In the genomic region with DNA sequence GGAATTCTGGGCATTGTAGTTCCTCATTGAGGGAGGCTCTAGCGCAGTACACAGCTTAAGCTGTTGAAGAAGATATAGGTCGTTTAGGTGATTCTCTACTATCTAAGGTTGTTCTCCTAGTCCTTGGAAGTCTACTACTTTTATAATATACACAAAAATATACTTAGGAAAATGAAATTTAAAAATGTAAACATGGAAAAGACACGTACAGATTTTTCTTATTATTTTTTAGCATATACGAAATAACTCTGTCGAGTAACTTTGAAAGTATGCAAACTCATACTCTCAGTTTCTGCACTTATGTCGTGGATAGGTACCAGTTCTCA, we compare ENCODE assay signal across 8 cellular contexts. TPM values are rescaled to one million over a fixed set of nuclear protein-coding genes. Genes with fewer than 3 reads are reported as not detected.
A peak's percentile ranks its signal among the peaks of the same experiment; 100 is the strongest.
DNase-seq lines count a peak whose midpoint lies in the region; ATAC-seq and TF ChIP-seq lines count a peak whose summit lies in the region.

No MANE protein-coding gene starts in this region.

- peak overlapping the region; percentile 49 for H3K4me3 ChIP-seq in cardiac muscle cell
- H3K4me3 ChIP-seq in right lobe of liver = peak overlapping the region in 2 of 3 donors; percentile 83 to 89
- H3K4me3 ChIP-seq in upper lobe of left lung = peak overlapping the region; percentile 45 to 77 (median 72)
- no peak overlapping the region for H3K4me3 ChIP-seq in H7 (ENCODE audit: insufficient read depth, low read depth, low read length)

- H3K4me1 Mint-ChIP-seq in activated naive CD8-positive, alpha-beta T cell treated with anti-CD3 and anti-CD28 coated beads for 36 hours = peaks cover 20% of the 10 kb centered on the region

- WGBS in right lobe of liver (ENCODE audit: insufficient coverage, low coverage, low lambda C conversion rate, missing lambda C conversion rate) = 31% methylated on average over 6 of the region's 6 CpGs
- WGBS in upper lobe of left lung, 2 donors = 32 to 36% methylated on average over 6 of the region's 6 CpGs

- no peak for TF ChIP-seq EP300 in upper lobe of left lung (IDR thresholded peaks at IDR 0.05)

- in situ Hi-C loops in KBM-7 (cut with MboI; ENCODE audit: low pct_unique_long_range_greater_than_20kb, low sequenced_read_pairs) = no loop called here

- peak overlapping the region; percentile 97 for H3K4me3 Mint-ChIP-seq in activated naive CD8-positive, alpha-beta T cell treated with anti-CD3 and anti-CD28 coated beads for 36 hours

- H3K36me3 Mint-ChIP-seq in activated naive CD8-positive, alpha-beta T cell treated with anti-CD3 and anti-CD28 coated beads for 36 hours = peaks cover 5% of the 10 kb centered on the region

- H3K9me3 ChIP-seq in cardiac muscle cell (ENCODE audit: low read depth) (no peaks in the 10 kb centered on the region), right lobe of liver (no peaks in the 10 kb centered on the region), upper lobe of left lung (no peaks in the 10 kb centered on the region)

- DNase-seq in cardiac muscle cell (ENCODE audit: low read depth in 1 of 2, low spot score in 1 of 2) (no peak), Right ventricle myocardium superior (no peak), right lobe of liver (no peak), upper lobe of left lung (no peak), iPS-NIHi7 (ENCODE audit: extremely low spot score) (no peak), H7 (no peak), KBM-7 (no peak)
- DNase-seq in activated naive CD8-positive, alpha-beta T cell treated with anti-CD3 and anti-CD28 coated beads for 36 hours = no peak

- H3K36me3 ChIP-seq in cardiac muscle cell (peaks cover 4% of the 10 kb centered on the region), right lobe of liver (no peaks in the 10 kb centered on the region), upper lobe of left lung (no peaks in the 10 kb centered on the region), H7 (replicated peaks; ENCODE audit: control insufficient read depth, insufficient read depth, low read length) (no peaks in the 10 kb centered on the region)

- TF ChIP-seq POLR2A in right lobe of liver (IDR thresholded peaks at IDR 0.05) (no peak), upper lobe of left lung (IDR thresholded peaks at IDR 0.05) (no peak)

- intact Hi-C loops in Right ventricle myocardium superior (cut with DNase I) (no loop called here), right lobe of liver (cut with DNase I) (no loop called here)

- no peaks in the 10 kb centered on the region for H3K27me3 Mint-ChIP-seq in activated naive CD8-positive, alpha-beta T cell treated with anti-CD3 and anti-CD28 coated beads for 36 hours

- H3K27me3 ChIP-seq in cardiac muscle cell = peaks cover 5% of the 10 kb centered on the region
- H3K27me3 ChIP-seq in right lobe of liver = no peaks in the 10 kb centered on the region
- no peaks in the 10 kb centered on the region for H3K27me3 ChIP-seq in upper lobe of left lung
- no peaks in the 10 kb centered on the region for H3K27me3 ChIP-seq in H7 (ENCODE audit: control insufficient read depth, insufficient read depth, low read length)

- H3K9me3 Mint-ChIP-seq in activated naive CD8-positive, alpha-beta T cell treated with anti-CD3 and anti-CD28 coated beads for 36 hours = no peaks in the 10 kb centered on the region

- H3K27ac Mint-ChIP-seq in activated naive CD8-positive, alpha-beta T cell treated with anti-CD3 and anti-CD28 coated beads for 36 hours = peak overlapping the region; percentile 93

- ATAC-seq in Right ventricle myocardium superior (ENCODE audit: poor library complexity) (no peak), right lobe of liver (no peak), upper lobe of left lung (ENCODE audit: low FRiP score in 2 of 2) (no peak)

- TF ChIP-seq CTCF in cardiac muscle cell (IDR thresholded peaks at IDR 0.05; ENCODE audit: low read depth, low read length) (no peak), right lobe of liver (IDR thresholded peaks at IDR 0.05) (no peak), upper lobe of left lung (IDR thresholded peaks at IDR 0.05) (no peak)

- H3K27ac ChIP-seq in cardiac muscle cell (peak overlapping the region; percentile 89), right lobe of liver (no peak overlapping the region), upper lobe of left lung (peak overlapping the region in 2 of 4 donors; percentile 77 to 84)

- peaks cover 24% of the 10 kb centered on the region for H3K4me1 ChIP-seq in cardiac muscle cell (ENCODE audit: low read depth)
- peaks cover 0 to 8% (median 0%) of the 10 kb centered on the region in 4 donors for H3K4me1 ChIP-seq in right lobe of liver
- peaks cover 0 to 14% (median 6%) of the 10 kb centered on the region in 4 donors for H3K4me1 ChIP-seq in upper lobe of left lung

RNA-seq across cellular contexts. Expression of gene FASTKD1, which starts 0.3 kb away (rescaled TPM):
- total RNA-seq in cardiac muscle cell (27.8 and 41.3 TPM in 2 replicates), Right ventricle myocardium superior (111 TPM), right lobe of liver (10 to 100 TPM; 11.6 to 21.1 (median 13.4) TPM), upper lobe of left lung (10 to 100 TPM; 14.7 to 21.7 (median 18.4) TPM)
- polyA plus RNA-seq in cardiac muscle cell = 61.4 and 62.4 TPM in 2 replicates
- 10 to 100 TPM; 57.5 to 58.2 TPM for total RNA-seq in activated naive CD8-positive, alpha-beta T cell treated with anti-CD3 and anti-CD28 coated beads for 36 hours
- total RNA-seq in H7 (2014; rRNA removed; shearing (Covaris generic)) = 42.1 and 46.0 TPM in 2 replicates

RNA-seq across cellular contexts. Expression of gene PPIG, which starts 10.2 kb away (rescaled TPM):
- total RNA-seq in cardiac muscle cell (17.5 and 24.7 TPM in 2 replicates), Right ventricle myocardium superior (35.5 TPM), right lobe of liver (10 to 100 TPM; 15.1 to 27.7 (median 23.8) TPM), upper lobe of left lung (10 to 100 TPM; 27.3 to 69.5 (median 46.2) TPM)
- 70.0 and 87.5 TPM in 2 replicates for polyA plus RNA-seq in cardiac muscle cell
- total RNA-seq in activated naive CD8-positive, alpha-beta T cell treated with anti-CD3 and anti-CD28 coated beads for 36 hours = 10 to 100 TPM; 67.3 to 72.6 TPM
- 25.6 and 44.8 TPM in 2 replicates for total RNA-seq in H7 (2014; rRNA removed; shearing (Covaris generic))
